Comparison of ENCODE assay signal across 1 cellular context in the genomic region with DNA sequence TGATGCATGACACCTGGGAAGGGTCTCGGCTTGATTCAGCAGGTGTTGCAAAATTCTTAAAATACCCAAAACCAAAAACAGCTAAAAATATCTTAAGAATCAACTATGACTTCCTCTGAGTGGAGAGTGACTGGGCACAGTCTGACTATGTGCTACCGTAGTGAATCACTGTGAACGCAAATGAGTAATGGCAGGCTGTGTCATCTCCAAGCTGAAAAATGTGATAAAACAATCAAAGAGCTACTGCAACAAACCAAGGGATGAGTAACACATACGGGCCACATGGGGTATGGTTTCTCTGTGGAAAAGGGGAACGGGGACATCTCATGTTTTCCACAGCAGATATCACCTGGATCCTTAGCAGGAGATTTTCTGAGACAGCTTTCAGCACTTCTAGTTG.
TF ChIP-seq lines count a peak whose summit lies in the region.

No MANE protein-coding gene starts in this region.

TF ChIP-seq in GM12878, 131 proteins besides CTCF, POLR2A, EP300 and RAD21 (continued from another document):
- TF ChIP-seq FOS (IDR thresholded peaks at IDR 0.05; ENCODE audit: borderline replicate concordance, extremely low read depth, insufficient read length) (no peak), JUNB (IDR thresholded peaks at IDR 0.05) (peak; percentile 91), CREM (IDR thresholded peaks at IDR 0.05; ENCODE audit: low read depth) (peak; percentile 79), USF1 (IDR thresholded peaks at IDR 0.05; ENCODE audit: borderline replicate concordance, extremely low read length, insufficient read depth, low read depth, low read length) (no peak), SKIL (IDR thresholded peaks at IDR 0.05; ENCODE audit: low read depth, poor library complexity, severe bottlenecking) (no peak), BCL11A (IDR thresholded peaks at IDR 0.05; ENCODE audit: low read depth, low read length) (0 out of 2 replicates have a peak, but pooled peaks have one; percentile 17), RFX5 (IDR thresholded peaks at IDR 0.05; ENCODE audit: low read depth, low read length) (no peak), ZNF207 (IDR thresholded peaks at IDR 0.05; ENCODE audit: borderline replicate concordance) (no peak), POLR2AphosphoS5 (IDR thresholded peaks at IDR 0.05; ENCODE audit: low read length) (no peak), RUNX3 (IDR thresholded peaks at IDR 0.05; ENCODE audit: low read length) (peak; percentile 76), ZBED1 (IDR thresholded peaks at IDR 0.05; ENCODE audit: borderline replicate concordance) (peak; percentile 68; the same call in 1 of the 2 replicates), BCL3 (IDR thresholded peaks at IDR 0.05; ENCODE audit: borderline replicate concordance, insufficient read depth, low read depth, low read length, poor library complexity, severe bottlenecking) (peak; percentile 75), FOXM1 (IDR thresholded peaks at IDR 0.05; ENCODE audit: low read depth, low read length) (peak; percentile 73)
- TF ChIP-seq, protein P1, sequence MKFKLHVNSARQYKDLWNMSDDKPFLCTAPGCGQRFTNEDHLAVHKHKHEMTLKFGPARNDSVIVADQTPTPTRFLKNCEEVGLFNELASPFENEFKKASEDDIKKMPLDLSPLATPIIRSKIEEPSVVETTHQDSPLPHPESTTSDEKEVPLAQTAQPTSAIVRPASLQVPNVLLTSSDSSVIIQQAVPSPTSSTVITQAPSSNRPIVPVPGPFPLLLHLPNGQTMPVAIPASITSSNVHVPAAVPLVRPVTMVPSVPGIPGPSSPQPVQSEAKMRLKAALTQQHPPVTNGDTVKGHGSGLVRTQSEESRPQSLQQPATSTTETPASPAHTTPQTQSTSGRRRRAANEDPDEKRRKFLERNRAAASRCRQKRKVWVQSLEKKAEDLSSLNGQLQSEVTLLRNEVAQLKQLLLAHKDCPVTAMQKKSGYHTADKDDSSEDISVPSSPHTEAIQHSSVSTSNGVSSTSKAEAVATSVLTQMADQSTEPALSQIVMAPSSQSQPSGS (IDR thresholded peaks at IDR 0.05; ENCODE audit: low read length), result peak; percentile 73
- TF ChIP-seq, protein P2, sequence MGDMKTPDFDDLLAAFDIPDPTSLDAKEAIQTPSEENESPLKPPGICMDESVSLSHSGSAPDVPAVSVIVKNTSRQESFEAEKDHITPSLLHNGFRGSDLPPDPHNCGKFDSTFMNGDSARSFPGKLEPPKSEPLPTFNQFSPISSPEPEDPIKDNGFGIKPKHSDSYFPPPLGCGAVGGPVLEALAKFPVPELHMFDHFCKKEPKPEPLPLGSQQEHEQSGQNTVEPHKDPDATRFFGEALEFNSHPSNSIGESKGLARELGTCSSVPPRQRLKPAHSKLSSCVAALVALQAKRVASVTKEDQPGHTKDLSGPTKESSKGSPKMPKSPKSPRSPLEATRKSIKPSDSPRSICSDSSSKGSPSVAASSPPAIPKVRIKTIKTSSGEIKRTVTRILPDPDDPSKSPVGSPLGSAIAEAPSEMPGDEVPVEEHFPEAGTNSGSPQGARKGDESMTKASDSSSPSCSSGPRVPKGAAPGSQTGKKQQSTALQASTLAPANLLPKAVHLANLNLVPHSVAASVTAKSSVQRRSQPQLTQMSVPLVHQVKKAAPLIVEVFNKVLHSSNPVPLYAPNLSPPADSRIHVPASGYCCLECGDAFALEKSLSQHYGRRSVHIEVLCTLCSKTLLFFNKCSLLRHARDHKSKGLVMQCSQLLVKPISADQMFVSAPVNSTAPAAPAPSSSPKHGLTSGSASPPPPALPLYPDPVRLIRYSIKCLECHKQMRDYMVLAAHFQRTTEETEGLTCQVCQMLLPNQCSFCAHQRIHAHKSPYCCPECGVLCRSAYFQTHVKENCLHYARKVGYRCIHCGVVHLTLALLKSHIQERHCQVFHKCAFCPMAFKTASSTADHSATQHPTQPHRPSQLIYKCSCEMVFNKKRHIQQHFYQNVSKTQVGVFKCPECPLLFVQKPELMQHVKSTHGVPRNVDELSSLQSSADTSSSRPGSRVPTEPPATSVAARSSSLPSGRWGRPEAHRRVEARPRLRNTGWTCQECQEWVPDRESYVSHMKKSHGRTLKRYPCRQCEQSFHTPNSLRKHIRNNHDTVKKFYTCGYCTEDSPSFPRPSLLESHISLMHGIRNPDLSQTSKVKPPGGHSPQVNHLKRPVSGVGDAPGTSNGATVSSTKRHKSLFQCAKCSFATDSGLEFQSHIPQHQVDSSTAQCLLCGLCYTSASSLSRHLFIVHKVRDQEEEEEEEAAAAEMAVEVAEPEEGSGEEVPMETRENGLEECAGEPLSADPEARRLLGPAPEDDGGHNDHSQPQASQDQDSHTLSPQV (IDR thresholded peaks at IDR 0.05), result no peak
